Comparison of ENCODE assay signal across 18 cellular contexts in the genomic region with DNA sequence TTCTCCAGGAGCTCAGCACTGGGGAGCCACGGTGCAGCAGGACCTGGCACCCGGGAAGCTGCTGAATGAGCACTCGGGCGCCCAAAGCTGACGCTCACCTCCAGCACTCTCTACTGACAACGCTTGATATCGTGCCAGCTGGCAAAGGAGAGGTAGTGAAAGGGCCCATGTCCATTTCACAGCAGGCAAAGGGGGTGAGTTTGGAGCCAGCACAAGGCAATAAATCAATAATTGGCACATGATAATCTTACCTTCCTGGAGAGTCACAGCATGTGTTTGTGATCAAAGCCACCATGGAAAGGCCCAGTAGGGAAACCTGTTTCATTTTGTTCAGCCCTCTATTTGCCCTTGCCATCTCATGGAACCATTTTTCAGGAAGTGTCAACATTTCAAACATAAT. TPM values are rescaled to one million over a fixed set of nuclear protein-coding genes. Genes with fewer than 3 reads are reported as not detected.
DNase-seq lines count a peak whose midpoint lies in the region; ATAC-seq and TF ChIP-seq lines count a peak whose summit lies in the region.
"Had no signal": no experiment of that assay in that cellular context is flagged by ENCODE, and none has a peak within 500 bp of the region (broad histone marks: within the 10 kb centered on the region; RNA-seq: fewer than 3 reads in every experiment).

No MANE protein-coding gene starts in this region.

- TF ChIP-seq CTCF in HCT116 (IDR thresholded peaks at IDR 0.05 in 2 of 3, conservative IDR thresholded peaks at IDR 0.05 in 1 of 3; ENCODE audit: borderline replicate concordance in 1 of 3, insufficient read depth in 1 of 3, low read depth in 2 of 3, low read length in 2 of 3) (no peak), PC-3 (conservative IDR thresholded peaks at IDR 0.05; ENCODE audit: low read depth, low read length) (no peak), mucosa of descending colon (IDR thresholded peaks at IDR 0.05) (no peak), GM10266 (IDR thresholded peaks at IDR 0.05; ENCODE audit: control insufficient read depth, insufficient read depth, low read depth, missing control alignments) (no peak)

- H3K27me3 Mint-ChIP-seq in activated T-helper 1 cell treated with anti-CD3 and anti-CD28 coated beads, Interleukin-12 subunit alpha, Interleukin-12 subunit beta, Interleukin-2, Interleukin-4 antibody, amounts not matched to agents 30 ng/mL and 10 ng/mL and 1 ng/mL, durations not matched to agents 14 hours and 24 hours and 36 hours (ENCODE audit: insufficient read depth): no peaks in the 10 kb centered on the region
- no peaks in the 10 kb centered on the region for H3K27me3 Mint-ChIP-seq in activated CD4-positive, alpha-beta memory T cell treated with anti-CD3 and anti-CD28 coated beads for 36 hours

- TF ChIP-seq POLR2A in HCT116 (IDR thresholded peaks at IDR 0.05; ENCODE audit: borderline replicate concordance, extremely low read depth, insufficient read depth, insufficient read length): no peak

- H3K9ac ChIP-seq in HCT116 (ENCODE audit: low read length): no peak overlapping the region
- H3K9ac ChIP-seq in PC-3 (ENCODE audit: low read length): peak overlapping the region; percentile 23; the same call in 1 of the 2 replicates

- H3K9me2 ChIP-seq in HCT116 (ENCODE audit: insufficient read depth) (no peaks in the 10 kb centered on the region), PC-3 (replicated peaks; ENCODE audit: low read length) (no peaks in the 10 kb centered on the region)

- POLR2A ChIA-PET in HCT116 (lab: Charles Lee) (no interaction called here), PC-3 (lab: Charles Lee; ENCODE audit: unreplicated experiment) (no interaction called here)
- POLR2A ChIA-PET in activated CD4-positive, alpha-beta memory T cell treated with anti-CD3 and anti-CD28 coated beads for 36 hours (lab: Charles Lee): no interaction called here

- no peak overlapping the region for H3K4me2 ChIP-seq in HCT116 (ENCODE audit: low read length)
- peak overlapping the region; percentile 44 for H3K4me2 ChIP-seq in PC-3 (ENCODE audit: low read length)

- H2AFZ ChIP-seq in HCT116 (ENCODE audit: low read depth, low read length, poor library complexity, severe bottlenecking) (no peak overlapping the region), PC-3 (ENCODE audit: low read length) (no peak overlapping the region)

- no peaks in the 10 kb centered on the region for H3K27me3 ChIP-seq in HCT116 (ENCODE audit: insufficient read depth, low read length)
- H3K27me3 ChIP-seq in PC-3 (ENCODE audit: low read length): no peaks in the 10 kb centered on the region
- H3K27me3 ChIP-seq: BE2C, ovary had no signal

- peaks cover 27 to 33% of the 10 kb centered on the region in 2 experiments for H3K36me3 ChIP-seq in HCT116 (ENCODE audit: control insufficient read depth in 1 of 2, insufficient read depth in 2 of 2, low read length in 2 of 2)
- peaks cover 48% of the 10 kb centered on the region for H3K36me3 ChIP-seq in PC-3 (ENCODE audit: low read depth, low read length)
- no peaks in the 10 kb centered on the region for H3K36me3 ChIP-seq in mucosa of descending colon (ENCODE audit: low read depth)
- H3K36me3 ChIP-seq: ovary had no signal

- H3K4me1 ChIP-seq in HCT116 (ENCODE audit: control insufficient read depth in 1 of 2, insufficient read depth in 2 of 2, low read length in 2 of 2) (peaks cover 0 to 14% of the 10 kb centered on the region in 2 experiments; a peak in 2 of 4 replicates), PC-3 (ENCODE audit: insufficient read depth, low read length) (peaks cover 46% of the 10 kb centered on the region), mucosa of descending colon (ENCODE audit: low read depth) (no peaks in the 10 kb centered on the region)
- H3K4me1 ChIP-seq: BE2C had no signal

- H3K27ac Mint-ChIP-seq in activated T-helper 1 cell treated with anti-CD3 and anti-CD28 coated beads, Interleukin-12 subunit alpha, Interleukin-12 subunit beta, Interleukin-2, Interleukin-4 antibody, amounts not matched to agents 30 ng/mL and 10 ng/mL and 1 ng/mL, durations not matched to agents 14 hours and 24 hours and 36 hours: no peak overlapping the region
- H3K27ac Mint-ChIP-seq in activated CD4-positive, alpha-beta memory T cell treated with anti-CD3 and anti-CD28 coated beads for 36 hours: no peak overlapping the region
- H3K27ac Mint-ChIP-seq: T-helper 1 cell treated with Interleukin-12 subunit alpha and Interleukin-12 subunit beta and Interleukin-4 antibody, amounts not matched to agents 30 μg/mL and 1 μg/mL, for 36 hours had no signal

- no TSS peak for BruUV-seq in HCT116 (replicated peaks; lab: Mats Ljungman, UMichigan)
- BruUV-seq in PC-3 (replicated peaks; lab: Mats Ljungman, UMichigan): no TSS peak

- DNase-seq in HCT116 (ENCODE audit: low read depth, low spot score): no peak
- peak; percentile 92 for DNase-seq in NCI-H1417 treated with DMSO at 0.1 percent for 48 hours (lab: John Stamatoyannopoulos, UW)
- peak; percentile 53 for DNase-seq in PC-3
- peak in 1 of 3 donors; percentile 21 for DNase-seq in mucosa of descending colon
- no peak for DNase-seq in activated T-helper 1 cell treated with anti-CD3 and anti-CD28 coated beads, Interleukin-12 subunit alpha, Interleukin-12 subunit beta, Interleukin-2, Interleukin-4 antibody, amounts not matched to agents 30 ng/mL and 10 ng/mL and 1 ng/mL, durations not matched to agents 14 hours and 24 hours and 36 hours (ENCODE audit: low spot score)
- DNase-seq in GM10266 (ENCODE audit: extremely low spot score): no peak
- DNase-seq in activated CD4-positive, alpha-beta memory T cell treated with anti-CD3 and anti-CD28 coated beads for 36 hours: no peak
- DNase-seq: activated CD4-positive, CD25-positive, alpha-beta regulatory T cell; activated effector memory CD4-positive, alpha-beta T cell treated with anti-CD3 and anti-CD28 coated beads, Interleukin-2, amount 50 U/mL, for 16 hours; BE2C; DMS 273 treated with DMSO at 0.1 percent for 48 hours; NCI-H1694; ovary; SHP77; stimulated activated CD4-positive, alpha-beta T cell treated with anti-CD3 and anti-CD28 coated beads, Interleukin-4, amount 100 ng/mL, for 4 hours had no signal

- H3K4me3 Mint-ChIP-seq in activated T-helper 1 cell treated with anti-CD3 and anti-CD28 coated beads, Interleukin-12 subunit alpha, Interleukin-12 subunit beta, Interleukin-2, Interleukin-4 antibody, amounts not matched to agents 30 ng/mL and 10 ng/mL and 1 ng/mL, durations not matched to agents 14 hours and 24 hours and 36 hours: no peak overlapping the region
- H3K4me3 Mint-ChIP-seq in activated CD4-positive, alpha-beta memory T cell treated with anti-CD3 and anti-CD28 coated beads for 36 hours: no peak overlapping the region
- H3K4me3 Mint-ChIP-seq: T-helper 1 cell treated with Interleukin-12 subunit alpha and Interleukin-12 subunit beta and Interleukin-4 antibody, amounts not matched to agents 30 μg/mL and 1 μg/mL, for 36 hours had no signal

- no peak overlapping the region for H3K4me3 ChIP-seq in HCT116 (replicated peaks in 1 of 2; ENCODE audit: low read depth in 1 of 2, low read length in 2 of 2)
- H3K4me3 ChIP-seq in PC-3 (ENCODE audit: low read length): no peak overlapping the region
- H3K4me3 ChIP-seq in mucosa of descending colon: no peak overlapping the region
- H3K4me3 ChIP-seq: K562, ovary, thoracic aorta had no signal

- no peak for TF ChIP-seq RAD21 in HCT116 (IDR thresholded peaks at IDR 0.05; ENCODE audit: low read depth)

- CTCF ChIA-PET in HCT116 (lab: Charles Lee) (no interaction called here), PC-3 (lab: Charles Lee) (no interaction called here)
- CTCF ChIA-PET in activated CD4-positive, alpha-beta memory T cell treated with anti-CD3 and anti-CD28 coated beads for 36 hours (lab: Charles Lee): no interaction called here

- H3K27ac ChIP-seq in HCT116 (ENCODE audit: low read depth, low read length) (peak overlapping the region; percentile 39), PC-3 (ENCODE audit: low read length) (peak overlapping the region; percentile 82)
- H3K27ac ChIP-seq: ovary, thoracic aorta had no signal

- no peaks in the 10 kb centered on the region for H4K20me1 ChIP-seq in HCT116 (ENCODE audit: insufficient read depth)
- H4K20me1 ChIP-seq in PC-3 (ENCODE audit: low read length): no peaks in the 10 kb centered on the region

- H3K9me3 ChIP-seq in HCT116 (ENCODE audit: control insufficient read depth in 1 of 2, insufficient read depth in 1 of 2, low read depth in 1 of 2, low read length in 2 of 2) (no peaks in the 10 kb centered on the region), PC-3 (ENCODE audit: low read length) (no peaks in the 10 kb centered on the region), mucosa of descending colon (no peaks in the 10 kb centered on the region)
- H3K9me3 ChIP-seq: BE2C, ovary, thoracic aorta had no signal

- peaks cover 51% of the 10 kb centered on the region for H3K36me3 Mint-ChIP-seq in activated T-helper 1 cell treated with anti-CD3 and anti-CD28 coated beads, Interleukin-12 subunit alpha, Interleukin-12 subunit beta, Interleukin-2, Interleukin-4 antibody, amounts not matched to agents 30 ng/mL and 10 ng/mL and 1 ng/mL, durations not matched to agents 14 hours and 24 hours and 36 hours (ENCODE audit: low read depth)
- H3K36me3 Mint-ChIP-seq in activated CD4-positive, alpha-beta memory T cell treated with anti-CD3 and anti-CD28 coated beads for 36 hours: peaks cover 44% of the 10 kb centered on the region

- no peaks in the 10 kb centered on the region for H3K9me3 Mint-ChIP-seq in activated T-helper 1 cell treated with anti-CD3 and anti-CD28 coated beads, Interleukin-12 subunit alpha, Interleukin-12 subunit beta, Interleukin-2, Interleukin-4 antibody, amounts not matched to agents 30 ng/mL and 10 ng/mL and 1 ng/mL, durations not matched to agents 14 hours and 24 hours and 36 hours
- no peaks in the 10 kb centered on the region for H3K9me3 Mint-ChIP-seq in activated CD4-positive, alpha-beta memory T cell treated with anti-CD3 and anti-CD28 coated beads for 36 hours
- H3K9me3 Mint-ChIP-seq: T-helper 1 cell treated with Interleukin-12 subunit alpha and Interleukin-12 subunit beta and Interleukin-4 antibody, amounts not matched to agents 30 μg/mL and 1 μg/mL, for 36 hours had no signal

- peak; percentile 40; the same call in 1 of the 2 replicates for ATAC-seq in HCT116
- no peak; the same call in 1 of the 2 replicates for ATAC-seq in PC-3
- ATAC-seq in mucosa of descending colon: peak; percentile 69
- ATAC-seq: K562 had no signal

- H3K79me2 ChIP-seq in HCT116 (ENCODE audit: insufficient read depth, low read length): no peaks in the 10 kb centered on the region
- H3K79me2 ChIP-seq in PC-3 (ENCODE audit: low read length): no peaks in the 10 kb centered on the region

- intact Hi-C loops in HCT116 (cut with micrococcal nuclease): no loop called here
- intact Hi-C loops in PC-3 (cut with micrococcal nuclease): loop anchor here (5.0 kb wide), 1 partner anchor 77 kb away; a partner anchor contains a TSS
- intact Hi-C loops in mucosa of descending colon (cut with DNase I, micrococcal nuclease): no loop called here
- intact Hi-C loops in activated T-helper 1 cell treated with anti-CD3 and anti-CD28 coated beads, Interleukin-12 subunit alpha, Interleukin-12 subunit beta, Interleukin-2, Interleukin-4 antibody, amounts not matched to agents 30 ng/mL and 10 ng/mL and 1 ng/mL, durations not matched to agents 14 hours and 24 hours and 36 hours (cut with micrococcal nuclease): no loop called here
- intact Hi-C loops in activated CD4-positive, alpha-beta memory T cell treated with anti-CD3 and anti-CD28 coated beads for 36 hours (cut with micrococcal nuclease): no loop called here

- H3F3A ChIP-seq in PC-3 (ENCODE audit: low read length, unreplicated experiment): peaks cover 12% of the 10 kb centered on the region

- no peaks in the 10 kb centered on the region for H3K4me1 Mint-ChIP-seq in activated T-helper 1 cell treated with anti-CD3 and anti-CD28 coated beads, Interleukin-12 subunit alpha, Interleukin-12 subunit beta, Interleukin-2, Interleukin-4 antibody, amounts not matched to agents 30 ng/mL and 10 ng/mL and 1 ng/mL, durations not matched to agents 14 hours and 24 hours and 36 hours (ENCODE audit: low read depth)
- H3K4me1 Mint-ChIP-seq in activated CD4-positive, alpha-beta memory T cell treated with anti-CD3 and anti-CD28 coated beads for 36 hours (ENCODE audit: low read depth): no peaks in the 10 kb centered on the region

- RAD21 ChIA-PET in HCT116 (lab: Charles Lee; ENCODE audit: low non-redundant PET in 1 of 2, low total read pairs in 2 of 2, uncharacterized antibody in 2 of 2, unreplicated experiment in 2 of 2): no interaction called here

RNA-seq across cellular contexts. Expression of a gene that starts 23.3 kb away (rescaled TPM):
- total RNA-seq in HCT116 (2021; ENCODE audit: unreplicated experiment) (80.1 TPM), PC-3 (2014; rRNA removed) (76.7 and 83.6 TPM in 2 replicates), mucosa of descending colon (10 to 100 TPM; 55.7 to 70.1 (median 59.2) TPM)
- 121 and 164 TPM in 2 replicates for polyA plus RNA-seq in HCT116 (2012)
- total RNA-seq in activated T-helper 1 cell treated with anti-CD3 and anti-CD28 coated beads, Interleukin-12 subunit alpha, Interleukin-12 subunit beta, Interleukin-2, Interleukin-4 antibody, amounts not matched to agents 30 ng/mL and 10 ng/mL and 1 ng/mL, durations not matched to agents 14 hours and 24 hours and 36 hours: 54.9 and 57.9 TPM in 2 replicates
- 10 to 100 TPM; 56.0 to 59.0 TPM for total RNA-seq in activated CD4-positive, alpha-beta memory T cell treated with anti-CD3 and anti-CD28 coated beads for 36 hours

RNA-seq across cellular contexts. Expression of a gene that starts 36.2 kb away (rescaled TPM):
- total RNA-seq in HCT116 (2021; ENCODE audit: unreplicated experiment) (85.8 TPM), PC-3 (2014; rRNA removed) (82.1 and 89.5 TPM in 2 replicates), mucosa of descending colon (10 to 100 TPM; 32.4 to 54.3 (median 51.0) TPM)
- 76.0 and 84.7 TPM in 2 replicates for polyA plus RNA-seq in HCT116 (2012)
- total RNA-seq in activated T-helper 1 cell treated with anti-CD3 and anti-CD28 coated beads, Interleukin-12 subunit alpha, Interleukin-12 subunit beta, Interleukin-2, Interleukin-4 antibody, amounts not matched to agents 30 ng/mL and 10 ng/mL and 1 ng/mL, durations not matched to agents 14 hours and 24 hours and 36 hours: 110 and 113 TPM in 2 replicates
- 10 to 100 TPM; 90.6 to 97.1 TPM for total RNA-seq in activated CD4-positive, alpha-beta memory T cell treated with anti-CD3 and anti-CD28 coated beads for 36 hours

RNA-seq across cellular contexts. Expression of a gene that starts 43.9 kb away (rescaled TPM):
- total RNA-seq in HCT116 (2021; ENCODE audit: unreplicated experiment) (54.5 TPM), PC-3 (2014; rRNA removed) (101 and 124 TPM in 2 replicates), mucosa of descending colon (10 to 100 TPM; 10.9 to 18.1 (median 14.1) TPM)
- polyA plus RNA-seq in HCT116 (2012): 73.0 and 76.9 TPM in 2 replicates
- 37.7 and 44.0 TPM in 2 replicates for total RNA-seq in activated T-helper 1 cell treated with anti-CD3 and anti-CD28 coated beads, Interleukin-12 subunit alpha, Interleukin-12 subunit beta, Interleukin-2, Interleukin-4 antibody, amounts not matched to agents 30 ng/mL and 10 ng/mL and 1 ng/mL, durations not matched to agents 14 hours and 24 hours and 36 hours
- total RNA-seq in activated CD4-positive, alpha-beta memory T cell treated with anti-CD3 and anti-CD28 coated beads for 36 hours: 10 to 100 TPM; 49.2 to 55.4 TPM

RNA-seq across cellular contexts. Expression of a gene that starts 46.9 kb away (rescaled TPM):
- 10.3 TPM for total RNA-seq in HCT116 (2021; ENCODE audit: unreplicated experiment)
- 5.3 and 7.9 TPM in 2 replicates for polyA plus RNA-seq in HCT116 (2012)
- total RNA-seq in PC-3 (2014; rRNA removed): 17.7 and 22.8 TPM in 2 replicates
- total RNA-seq in mucosa of descending colon: 10 to 100 TPM in 1 of 3 donors, 1 to 10 TPM in 2; 8.8 to 11.1 (median 9.5) TPM
- total RNA-seq in activated T-helper 1 cell treated with anti-CD3 and anti-CD28 coated beads, Interleukin-12 subunit alpha, Interleukin-12 subunit beta, Interleukin-2, Interleukin-4 antibody, amounts not matched to agents 30 ng/mL and 10 ng/mL and 1 ng/mL, durations not matched to agents 14 hours and 24 hours and 36 hours: 18.6 and 18.7 TPM in 2 replicates
- total RNA-seq in activated CD4-positive, alpha-beta memory T cell treated with anti-CD3 and anti-CD28 coated beads for 36 hours: 10 to 100 TPM; 15.9 to 17.7 TPM

Comparison
In these comparisons a context has a peak if more than half of its experiments do, and no peak if none do; other contexts are left out.
1. DNase-seq: peak in NCI-H1417 treated with DMSO at 0.1 percent for 48 hours (single experiment) and PC-3 (single experiment); none in HCT116 (single experiment), activated T-helper 1 cell treated with anti-CD3 and anti-CD28 coated beads, Interleukin-12 subunit alpha, Interleukin-12 subunit beta, Interleukin-2, Interleukin-4 antibody, amounts not matched to agents 30 ng/mL and 10 ng/mL and 1 ng/mL, durations not matched to agents 14 hours and 24 hours and 36 hours (single experiment), GM10266 (single experiment) and activated CD4-positive, alpha-beta memory T cell treated with anti-CD3 and anti-CD28 coated beads for 36 hours (single experiment).